In the genomic region with DNA sequence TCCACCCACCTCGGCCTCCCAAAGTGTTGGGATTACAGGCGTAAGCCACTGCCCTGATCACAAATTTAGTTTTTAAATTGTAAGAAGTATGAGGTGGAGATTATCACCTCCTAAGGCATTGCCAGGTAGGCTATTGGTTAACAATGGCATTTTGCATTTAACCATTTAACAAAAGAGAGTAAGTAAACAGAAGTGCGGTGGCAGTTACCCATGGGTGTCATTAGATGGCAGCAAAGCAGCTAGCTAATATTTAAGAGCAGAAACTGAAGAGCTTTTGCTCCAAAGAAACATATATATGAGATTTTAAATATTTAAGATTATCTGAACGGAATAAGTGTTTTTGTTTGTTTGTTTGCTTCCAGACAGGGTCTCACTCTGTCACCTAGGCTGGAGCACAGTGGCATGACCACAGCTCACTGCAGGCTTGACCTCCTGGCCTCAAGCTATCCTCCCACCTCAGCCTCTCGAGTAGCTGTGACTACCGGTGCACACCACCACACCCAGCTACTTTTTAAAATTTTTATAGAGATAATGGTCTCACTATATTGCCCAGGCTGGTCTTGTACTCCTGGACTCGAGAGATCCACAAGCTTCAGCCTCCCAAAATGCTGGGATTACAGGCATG, we compare ENCODE assay signal across 7 cellular contexts.
DNase-seq lines count a peak whose midpoint lies in the region; ATAC-seq and TF ChIP-seq lines count a peak whose summit lies in the region.

No MANE protein-coding gene starts in this region.

- CTCF ChIA-PET in WTC11 (lab: Charles Lee), result interaction anchor here (0.6 to 3.7 kb wide), 46 partner anchors 11 to 699 kb away, joined by 3 to 37 read pairs (median 4); a partner anchor contains a TSS

- no peak overlapping the region for H3K4me3 Mint-ChIP-seq in WTC11

- H3K9me3 Mint-ChIP-seq in WTC11, result no peaks in the 10 kb centered on the region

- peaks cover 9% of the 10 kb centered on the region for H3K27me3 Mint-ChIP-seq in WTC11 (ENCODE audit: low read depth)

- no peak overlapping the region for H3K27ac Mint-ChIP-seq in WTC11

- TF ChIP-seq CTCF in WTC11 (IDR thresholded peaks at IDR 0.05), result peak; percentile 37; the same call in 1 of the 2 replicates

- no peaks in the 10 kb centered on the region for H3K36me3 Mint-ChIP-seq in WTC11

- ATAC-seq in GM21723 (IDR thresholded peaks at IDR 0.05; ENCODE audit: unreplicated experiment), result peak; percentile 53
- ATAC-seq in WTC11, result peak; percentile 69

- DNase-seq in EL (peak; percentile 13), NCI-H128 (lab: John Stamatoyannopoulos, UW; ENCODE audit: unreplicated experiment) (peak; percentile 34), WTC11 (ENCODE audit: low spot score) (peak; percentile 29), kidney glomerular epithelial cell (lab: John Stamatoyannopoulos, UW) (peak; percentile 11), NCI-H187 (lab: John Stamatoyannopoulos, UW) (no peak), foreskin melanocyte (no peak)

- H3K4me1 Mint-ChIP-seq in WTC11, result peaks cover 24% of the 10 kb centered on the region

- POLR2A ChIA-PET in WTC11 (lab: Charles Lee), result no interaction called here

TF ChIP-seq in WTC11, 78 proteins besides CTCF, POLR2A, EP300 and RAD21:
- TF ChIP-seq, protein P1, sequence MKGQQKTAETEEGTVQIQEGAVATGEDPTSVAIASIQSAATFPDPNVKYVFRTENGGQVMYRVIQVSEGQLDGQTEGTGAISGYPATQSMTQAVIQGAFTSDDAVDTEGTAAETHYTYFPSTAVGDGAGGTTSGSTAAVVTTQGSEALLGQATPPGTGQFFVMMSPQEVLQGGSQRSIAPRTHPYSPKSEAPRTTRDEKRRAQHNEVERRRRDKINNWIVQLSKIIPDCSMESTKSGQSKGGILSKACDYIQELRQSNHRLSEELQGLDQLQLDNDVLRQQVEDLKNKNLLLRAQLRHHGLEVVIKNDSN (CRISPR knock-in tag; IDR thresholded peaks at IDR 0.05), result no peak
- no peak for TF ChIP-seq ZBTB21 (CRISPR knock-in tag; IDR thresholded peaks at IDR 0.05; ENCODE audit: borderline replicate concordance)
- TF ChIP-seq, protein P2, sequence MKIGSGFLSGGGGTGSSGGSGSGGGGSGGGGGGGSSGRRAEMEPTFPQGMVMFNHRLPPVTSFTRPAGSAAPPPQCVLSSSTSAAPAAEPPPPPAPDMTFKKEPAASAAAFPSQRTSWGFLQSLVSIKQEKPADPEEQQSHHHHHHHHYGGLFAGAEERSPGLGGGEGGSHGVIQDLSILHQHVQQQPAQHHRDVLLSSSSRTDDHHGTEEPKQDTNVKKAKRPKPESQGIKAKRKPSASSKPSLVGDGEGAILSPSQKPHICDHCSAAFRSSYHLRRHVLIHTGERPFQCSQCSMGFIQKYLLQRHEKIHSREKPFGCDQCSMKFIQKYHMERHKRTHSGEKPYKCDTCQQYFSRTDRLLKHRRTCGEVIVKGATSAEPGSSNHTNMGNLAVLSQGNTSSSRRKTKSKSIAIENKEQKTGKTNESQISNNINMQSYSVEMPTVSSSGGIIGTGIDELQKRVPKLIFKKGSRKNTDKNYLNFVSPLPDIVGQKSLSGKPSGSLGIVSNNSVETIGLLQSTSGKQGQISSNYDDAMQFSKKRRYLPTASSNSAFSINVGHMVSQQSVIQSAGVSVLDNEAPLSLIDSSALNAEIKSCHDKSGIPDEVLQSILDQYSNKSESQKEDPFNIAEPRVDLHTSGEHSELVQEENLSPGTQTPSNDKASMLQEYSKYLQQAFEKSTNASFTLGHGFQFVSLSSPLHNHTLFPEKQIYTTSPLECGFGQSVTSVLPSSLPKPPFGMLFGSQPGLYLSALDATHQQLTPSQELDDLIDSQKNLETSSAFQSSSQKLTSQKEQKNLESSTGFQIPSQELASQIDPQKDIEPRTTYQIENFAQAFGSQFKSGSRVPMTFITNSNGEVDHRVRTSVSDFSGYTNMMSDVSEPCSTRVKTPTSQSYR (CRISPR knock-in tag; IDR thresholded peaks at IDR 0.05), result no peak
- TF ChIP-seq, protein P3, sequence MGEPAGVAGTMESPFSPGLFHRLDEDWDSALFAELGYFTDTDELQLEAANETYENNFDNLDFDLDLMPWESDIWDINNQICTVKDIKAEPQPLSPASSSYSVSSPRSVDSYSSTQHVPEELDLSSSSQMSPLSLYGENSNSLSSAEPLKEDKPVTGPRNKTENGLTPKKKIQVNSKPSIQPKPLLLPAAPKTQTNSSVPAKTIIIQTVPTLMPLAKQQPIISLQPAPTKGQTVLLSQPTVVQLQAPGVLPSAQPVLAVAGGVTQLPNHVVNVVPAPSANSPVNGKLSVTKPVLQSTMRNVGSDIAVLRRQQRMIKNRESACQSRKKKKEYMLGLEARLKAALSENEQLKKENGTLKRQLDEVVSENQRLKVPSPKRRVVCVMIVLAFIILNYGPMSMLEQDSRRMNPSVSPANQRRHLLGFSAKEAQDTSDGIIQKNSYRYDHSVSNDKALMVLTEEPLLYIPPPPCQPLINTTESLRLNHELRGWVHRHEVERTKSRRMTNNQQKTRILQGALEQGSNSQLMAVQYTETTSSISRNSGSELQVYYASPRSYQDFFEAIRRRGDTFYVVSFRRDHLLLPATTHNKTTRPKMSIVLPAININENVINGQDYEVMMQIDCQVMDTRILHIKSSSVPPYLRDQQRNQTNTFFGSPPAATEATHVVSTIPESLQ (CRISPR knock-in tag; IDR thresholded peaks at IDR 0.05), result no peak
- no peak for TF ChIP-seq GRHL2 (CRISPR knock-in tag; IDR thresholded peaks at IDR 0.05; ENCODE audit: insufficient replicate concordance, severe bottlenecking)
- TF ChIP-seq, protein P4, sequence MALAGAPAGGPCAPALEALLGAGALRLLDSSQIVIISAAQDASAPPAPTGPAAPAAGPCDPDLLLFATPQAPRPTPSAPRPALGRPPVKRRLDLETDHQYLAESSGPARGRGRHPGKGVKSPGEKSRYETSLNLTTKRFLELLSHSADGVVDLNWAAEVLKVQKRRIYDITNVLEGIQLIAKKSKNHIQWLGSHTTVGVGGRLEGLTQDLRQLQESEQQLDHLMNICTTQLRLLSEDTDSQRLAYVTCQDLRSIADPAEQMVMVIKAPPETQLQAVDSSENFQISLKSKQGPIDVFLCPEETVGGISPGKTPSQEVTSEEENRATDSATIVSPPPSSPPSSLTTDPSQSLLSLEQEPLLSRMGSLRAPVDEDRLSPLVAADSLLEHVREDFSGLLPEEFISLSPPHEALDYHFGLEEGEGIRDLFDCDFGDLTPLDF (CRISPR knock-in tag; IDR thresholded peaks at IDR 0.05), result no peak
- no peak for TF ChIP-seq CREM (CRISPR knock-in tag; IDR thresholded peaks at IDR 0.05)
- no peak for TF ChIP-seq OVOL2 (CRISPR knock-in tag; IDR thresholded peaks at IDR 0.05; ENCODE audit: borderline replicate concordance)

Comparison
In these comparisons a context has a peak if more than half of its experiments do, and no peak if none do; other contexts are left out.
1. DNase-seq: peak in EL (single experiment), NCI-H128 (single experiment), WTC11 (single experiment) and kidney glomerular epithelial cell (single experiment); none in NCI-H187 (0 of 2) and foreskin melanocyte (single experiment).